ENCODE assay signal across 1 cellular context in the genomic region with DNA sequence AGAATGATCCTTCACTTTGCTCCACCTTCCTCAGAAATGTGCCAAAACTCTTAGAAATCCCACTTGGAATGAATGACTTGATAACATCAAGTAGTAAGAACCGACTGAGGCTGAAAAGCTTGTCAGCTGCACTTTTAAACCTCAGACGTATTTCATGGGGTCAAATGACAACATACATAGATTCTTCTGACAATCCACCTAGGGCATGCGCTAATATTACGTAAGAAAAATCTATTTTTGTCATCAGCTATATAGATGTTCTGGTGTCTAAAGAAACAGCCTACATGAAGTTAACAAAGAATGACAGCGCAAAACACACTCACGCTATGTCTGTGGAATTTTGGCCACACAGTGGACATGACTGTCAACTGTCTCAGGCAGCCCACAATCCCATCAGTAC.
TF ChIP-seq lines count a peak whose summit lies in the region.

No MANE protein-coding gene starts in this region.

TF ChIP-seq in HepG2, 621 proteins besides CTCF, POLR2A, EP300 and RAD21 (continued from another document):
- TF ChIP-seq CEBPB (IDR thresholded peaks at IDR 0.05; ENCODE audit: borderline replicate concordance, low read depth, low read length) (peak; percentile 18; the same call in 1 of the 2 replicates), ZNF670 (CRISPR knock-in tag; IDR thresholded peaks at IDR 0.05; ENCODE audit: borderline replicate concordance) (no peak)
- TF ChIP-seq, protein P1, sequence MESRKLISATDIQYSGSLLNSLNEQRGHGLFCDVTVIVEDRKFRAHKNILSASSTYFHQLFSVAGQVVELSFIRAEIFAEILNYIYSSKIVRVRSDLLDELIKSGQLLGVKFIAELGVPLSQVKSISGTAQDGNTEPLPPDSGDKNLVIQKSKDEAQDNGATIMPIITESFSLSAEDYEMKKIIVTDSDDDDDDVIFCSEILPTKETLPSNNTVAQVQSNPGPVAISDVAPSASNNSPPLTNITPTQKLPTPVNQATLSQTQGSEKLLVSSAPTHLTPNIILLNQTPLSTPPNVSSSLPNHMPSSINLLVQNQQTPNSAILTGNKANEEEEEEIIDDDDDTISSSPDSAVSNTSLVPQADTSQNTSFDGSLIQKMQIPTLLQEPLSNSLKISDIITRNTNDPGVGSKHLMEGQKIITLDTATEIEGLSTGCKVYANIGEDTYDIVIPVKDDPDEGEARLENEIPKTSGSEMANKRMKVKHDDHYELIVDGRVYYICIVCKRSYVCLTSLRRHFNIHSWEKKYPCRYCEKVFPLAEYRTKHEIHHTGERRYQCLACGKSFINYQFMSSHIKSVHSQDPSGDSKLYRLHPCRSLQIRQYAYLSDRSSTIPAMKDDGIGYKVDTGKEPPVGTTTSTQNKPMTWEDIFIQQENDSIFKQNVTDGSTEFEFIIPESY (CRISPR knock-in tag; IDR thresholded peaks at IDR 0.05) = peak; percentile 13; the same call in 1 of the 2 replicates
- TF ChIP-seq, protein P2, sequence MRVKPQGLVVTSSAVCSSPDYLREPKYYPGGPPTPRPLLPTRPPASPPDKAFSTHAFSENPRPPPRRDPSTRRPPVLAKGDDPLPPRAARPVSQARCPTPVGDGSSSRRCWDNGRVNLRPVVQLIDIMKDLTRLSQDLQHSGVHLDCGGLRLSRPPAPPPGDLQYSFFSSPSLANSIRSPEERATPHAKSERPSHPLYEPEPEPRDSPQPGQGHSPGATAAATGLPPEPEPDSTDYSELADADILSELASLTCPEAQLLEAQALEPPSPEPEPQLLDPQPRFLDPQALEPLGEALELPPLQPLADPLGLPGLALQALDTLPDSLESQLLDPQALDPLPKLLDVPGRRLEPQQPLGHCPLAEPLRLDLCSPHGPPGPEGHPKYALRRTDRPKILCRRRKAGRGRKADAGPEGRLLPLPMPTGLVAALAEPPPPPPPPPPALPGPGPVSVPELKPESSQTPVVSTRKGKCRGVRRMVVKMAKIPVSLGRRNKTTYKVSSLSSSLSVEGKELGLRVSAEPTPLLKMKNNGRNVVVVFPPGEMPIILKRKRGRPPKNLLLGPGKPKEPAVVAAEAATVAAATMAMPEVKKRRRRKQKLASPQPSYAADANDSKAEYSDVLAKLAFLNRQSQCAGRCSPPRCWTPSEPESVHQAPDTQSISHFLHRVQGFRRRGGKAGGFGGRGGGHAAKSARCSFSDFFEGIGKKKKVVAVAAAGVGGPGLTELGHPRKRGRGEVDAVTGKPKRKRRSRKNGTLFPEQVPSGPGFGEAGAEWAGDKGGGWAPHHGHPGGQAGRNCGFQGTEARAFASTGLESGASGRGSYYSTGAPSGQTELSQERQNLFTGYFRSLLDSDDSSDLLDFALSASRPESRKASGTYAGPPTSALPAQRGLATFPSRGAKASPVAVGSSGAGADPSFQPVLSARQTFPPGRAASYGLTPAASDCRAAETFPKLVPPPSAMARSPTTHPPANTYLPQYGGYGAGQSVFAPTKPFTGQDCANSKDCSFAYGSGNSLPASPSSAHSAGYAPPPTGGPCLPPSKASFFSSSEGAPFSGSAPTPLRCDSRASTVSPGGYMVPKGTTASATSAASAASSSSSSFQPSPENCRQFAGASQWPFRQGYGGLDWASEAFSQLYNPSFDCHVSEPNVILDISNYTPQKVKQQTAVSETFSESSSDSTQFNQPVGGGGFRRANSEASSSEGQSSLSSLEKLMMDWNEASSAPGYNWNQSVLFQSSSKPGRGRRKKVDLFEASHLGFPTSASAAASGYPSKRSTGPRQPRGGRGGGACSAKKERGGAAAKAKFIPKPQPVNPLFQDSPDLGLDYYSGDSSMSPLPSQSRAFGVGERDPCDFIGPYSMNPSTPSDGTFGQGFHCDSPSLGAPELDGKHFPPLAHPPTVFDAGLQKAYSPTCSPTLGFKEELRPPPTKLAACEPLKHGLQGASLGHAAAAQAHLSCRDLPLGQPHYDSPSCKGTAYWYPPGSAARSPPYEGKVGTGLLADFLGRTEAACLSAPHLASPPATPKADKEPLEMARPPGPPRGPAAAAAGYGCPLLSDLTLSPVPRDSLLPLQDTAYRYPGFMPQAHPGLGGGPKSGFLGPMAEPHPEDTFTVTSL (CRISPR knock-in tag; IDR thresholded peaks at IDR 0.05; ENCODE audit: borderline replicate concordance) = no peak
